In genomic region chr12:95724767-95725166, GRCh38 we compare ENCODE assay signal across 20 cellular contexts.
"Had no signal": no experiment of that assay in that cellular context is flagged by ENCODE, and none has a peak within 500 bp of the region (broad histone marks: within the 10 kb centered on the region; RNA-seq: fewer than 3 reads in every experiment).

No MANE protein-coding gene starts in this region.

- H3K27ac ChIP-seq: ovary, thoracic aorta, transverse colon had no signal

- H3K36me3 ChIP-seq: ovary, thoracic aorta, transverse colon had no signal

- H3K4me3 ChIP-seq: heart left ventricle, ovary, thoracic aorta, transverse colon had no signal

- DNase-seq: effector memory CD4-positive, alpha-beta T cell; heart left ventricle; hippocampal formation; left colon; mesendoderm; naive B cell; nephron progenitor cell; ovary; right cardiac atrium; stimulated activated CD4-positive, alpha-beta T cell treated with anti-CD3 and anti-CD28 coated beads, Interleukin-15, amount 100 ng/mL, for 24 hours; stimulated activated CD4-positive, alpha-beta T cell treated with anti-CD3 and anti-CD28 coated beads, Interleukin-1b, Interleukin-23, amount 100 ng/mL, for 48 hours; stimulated activated CD4-positive, alpha-beta T cell treated with anti-CD3 and anti-CD28 coated beads, Interleukin-4, amount 100 ng/mL, for 24 hours; stimulated activated naive CD8-positive, alpha-beta T cell treated with anti-CD3 and anti-CD28 coated beads, Interleukin-15, amount 100 ng/mL, for 72 hours; substantia nigra; transverse colon had no signal

- H3K9me3 ChIP-seq: ovary, thoracic aorta had no signal

- H3K27me3 ChIP-seq: heart left ventricle, ovary, transverse colon had no signal

- ATAC-seq: esophagus mucosa; heart left ventricle; left colon; right cardiac atrium; stimulated activated memory B cell treated with anti-CD40 and anti-IgM and Interleukin-4, amounts not matched to agents 10 μg/mL and 1 μg/mL and 100 μg/mL, for 72 hours; stimulated activated naive CD8-positive, alpha-beta T cell treated with anti-CD3 and anti-CD28 coated beads, Interleukin-15, amount 100 ng/mL, for 72 hours had no signal

- FAIRE-seq: endometrium, frontal cortex had no signal
